In genomic region chr6:121771937-121772717, GRCh38 we compare ENCODE assay signal across 10 cellular contexts.
DNase-seq lines count a peak whose midpoint lies in the region; ATAC-seq, FAIRE-seq and TF ChIP-seq lines count a peak whose summit lies in the region.
"Had no signal": no experiment of that assay in that cellular context is flagged by ENCODE, and none has a peak within 500 bp of the region (broad histone marks: within the 10 kb centered on the region; RNA-seq: fewer than 3 reads in every experiment).

No MANE protein-coding gene starts in this region.

- H3K4me3 Mint-ChIP-seq in activated T-helper 17 cell treated with anti-CD3 and anti-CD28 coated beads, Interleukin-2, amount 50 U/mL, for 72 hours: no peak overlapping the region

- H3K27ac Mint-ChIP-seq in activated T-helper 17 cell treated with anti-CD3 and anti-CD28 coated beads, Interleukin-2, amount 50 U/mL, for 72 hours: no peak overlapping the region

- ATAC-seq in GM18868 (IDR thresholded peaks at IDR 0.05; ENCODE audit: unreplicated experiment) (peak; percentile 63), GM21381 (IDR thresholded peaks at IDR 0.05; ENCODE audit: unreplicated experiment) (peak; percentile 77), HG03060 (IDR thresholded peaks at IDR 0.05; ENCODE audit: low read depth, unreplicated experiment) (peak; percentile 68), foreskin keratinocyte (no peak)
- peak; percentile 39 for ATAC-seq in activated T-helper 17 cell treated with anti-CD3 and anti-CD28 coated beads, Interleukin-2, amount 50 U/mL, for 72 hours (replicated peaks)

- no peaks in the 10 kb centered on the region for H3K4me1 Mint-ChIP-seq in activated T-helper 17 cell treated with anti-CD3 and anti-CD28 coated beads, Interleukin-2, amount 50 U/mL, for 72 hours

- no peak overlapping the region for H3K27ac ChIP-seq in foreskin keratinocyte

- no peaks in the 10 kb centered on the region for H3K9me3 Mint-ChIP-seq in activated T-helper 17 cell treated with anti-CD3 and anti-CD28 coated beads, Interleukin-2, amount 50 U/mL, for 72 hours

- no peaks in the 10 kb centered on the region for H3K27me3 ChIP-seq in foreskin keratinocyte

- no peaks in the 10 kb centered on the region for H3K36me3 Mint-ChIP-seq in activated T-helper 17 cell treated with anti-CD3 and anti-CD28 coated beads, Interleukin-2, amount 50 U/mL, for 72 hours (ENCODE audit: low read depth)

- no peaks in the 10 kb centered on the region for H3K4me1 ChIP-seq in foreskin keratinocyte

- no peak for FAIRE-seq in D721Med (lab: Jason Lieb, UNC)

- TF ChIP-seq CTCF in foreskin keratinocyte (conservative IDR thresholded peaks at IDR 0.05) (no peak), D721Med (IDR thresholded peaks at IDR 0.05; ENCODE audit: insufficient read depth, missing control alignments) (no peak)

- no peaks in the 10 kb centered on the region for H3K27me3 Mint-ChIP-seq in activated T-helper 17 cell treated with anti-CD3 and anti-CD28 coated beads, Interleukin-2, amount 50 U/mL, for 72 hours

- no peak for DNase-seq in NCI-H446 treated with DMSO at 0.1 percent for 48 hours (lab: John Stamatoyannopoulos, UW)
- no peak for DNase-seq in occipital lobe (lab: John Stamatoyannopoulos, UW)
- no peak for DNase-seq in foreskin keratinocyte
- DNase-seq in D721Med (ENCODE audit: insufficient read length, low spot score): no peak
- DNase-seq: head of caudate nucleus, NCI-H774 had no signal
